Comparison of ENCODE assay signal across 19 cellular contexts in the genomic region with DNA sequence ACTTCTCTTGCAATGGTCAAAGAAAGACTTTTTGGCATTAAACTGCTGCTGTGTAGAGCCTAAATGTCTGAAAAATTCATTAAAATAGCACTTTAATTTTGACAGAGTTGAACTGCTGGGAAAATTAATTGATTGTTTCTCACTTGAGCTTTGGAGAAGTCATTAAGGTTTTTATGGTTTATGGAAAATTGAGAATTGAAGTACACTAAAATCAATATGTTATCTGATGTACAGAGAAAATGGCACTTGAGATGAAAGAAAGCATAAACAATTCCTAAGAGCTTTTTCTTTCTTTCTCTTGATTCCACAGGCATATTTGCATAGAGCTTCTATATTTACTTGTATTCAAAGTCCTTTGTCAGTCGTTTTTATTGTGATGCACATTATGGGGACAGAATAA.
"Had no signal": no experiment of that assay in that cellular context is flagged by ENCODE, and none has a peak within 500 bp of the region (broad histone marks: within the 10 kb centered on the region; RNA-seq: fewer than 3 reads in every experiment).

No MANE protein-coding gene starts in this region.

- DNase-seq: activated B cell treated with CpG ODN at 0.5 μM for 24 hours; activated CD4-positive, alpha-beta memory T cell treated with anti-CD3 and anti-CD28 coated beads for 36 hours; activated CD4-positive, alpha-beta T cell treated with anti-CD3 and anti-CD28 coated beads for 1 hour; activated CD4-positive, alpha-beta T cell treated with anti-CD3 and anti-CD28 coated beads, Interleukin-2, amount 10 ng/mL, durations not matched to agents 7 days and 5 days; activated CD8-positive, alpha-beta memory T cell treated with anti-CD3 and anti-CD28 coated beads for 24 hours; activated gamma-delta T cell; activated naive CD4-positive, alpha-beta T cell treated with anti-CD3 and anti-CD28 coated beads for 36 hours; activated T-cell treated with anti-CD3 and anti-CD28 coated beads for 4 hours; activated T-cell treated with anti-CD3 and anti-CD28 coated beads, Interleukin-2, amount 50 U/mL, for 48 hours; amygdala; KG1; NCI-H1092; NCI-H226; NCI-H524 treated with DMSO at 0.1 percent for 48 hours; NCI-H748 treated with DMSO at 0.1 percent for 48 hours; SIG-M5; T-helper 17 cell; T-helper 9 cell had no signal

- ATAC-seq: activated T-helper 17 cell treated with anti-CD3 and anti-CD28 coated beads, Interleukin-2, amount 50 U/mL, for 72 hours; T-helper 17 cell had no signal
